ENCODE assay signal across 7 cellular contexts in genomic region chr12:124479680-124480468, GRCh38.
DNase-seq lines count a peak whose midpoint lies in the region; ATAC-seq and TF ChIP-seq lines count a peak whose summit lies in the region.

No MANE protein-coding gene starts in this region.

- no peaks in the 10 kb centered on the region for H3K9me3 Mint-ChIP-seq in endothelial cell (ENCODE audit: unreplicated experiment)

- DNase-seq in endothelial cell (ENCODE audit: low spot score) (no peak), spleen (peak; percentile 77), NCI-H1930 (lab: John Stamatoyannopoulos, UW) (no peak), A172 (ENCODE audit: low spot score) (no peak), NCI-H1048 (lab: John Stamatoyannopoulos, UW) (no peak)

- H3K27me3 ChIP-seq in spleen (replicated peaks in 1 of 7) = no peaks in the 10 kb centered on the region

- WGBS in spleen, 5 donors = 59 to 79% (median 70%) methylated on average over 15 to 19 of the region's 19 CpGs

- peaks cover 0 to 11% (median 0%) of the 10 kb centered on the region in 8 donors for H3K9me3 ChIP-seq in spleen

- peak overlapping the region; percentile 31 for H3K4me3 Mint-ChIP-seq in endothelial cell (ENCODE audit: unreplicated experiment)

- TF ChIP-seq POLR2A in spleen (IDR thresholded peaks at IDR 0.05) = no peak

- H3K27ac Mint-ChIP-seq in endothelial cell (ENCODE audit: unreplicated experiment) = peak overlapping the region; percentile 75

- peaks cover 19 to 92% (median 63%) of the 10 kb centered on the region in 6 donors for H3K4me1 ChIP-seq in spleen

- peaks cover 27% of the 10 kb centered on the region for H3K36me3 Mint-ChIP-seq in endothelial cell (ENCODE audit: low read depth, unreplicated experiment)

- peaks cover 10% of the 10 kb centered on the region for H3K4me1 Mint-ChIP-seq in endothelial cell (ENCODE audit: unreplicated experiment)

- H3K4me3 ChIP-seq in spleen = peak overlapping the region in 1 of 8 donors; percentile 31

- H3K27me3 Mint-ChIP-seq in endothelial cell (ENCODE audit: unreplicated experiment) = peaks cover 13% of the 10 kb centered on the region

- peak; percentile 32 for ATAC-seq in GM19463 (IDR thresholded peaks at IDR 0.05; ENCODE audit: unreplicated experiment)
- ATAC-seq in HG03432 (IDR thresholded peaks at IDR 0.05; ENCODE audit: unreplicated experiment) = peak; percentile 42

- intact Hi-C loops in spleen (cut with DNase I; ENCODE audit: low total_unique reads) = no loop called here

- peaks cover 0 to 92% (median 32%) of the 10 kb centered on the region in 6 donors for H3K36me3 ChIP-seq in spleen

- H3K27ac ChIP-seq in spleen = peak overlapping the region in 7 of 8 donors; percentile 7 to 69 (median 51)

- TF ChIP-seq CTCF in endothelial cell (IDR thresholded peaks at IDR 0.05; ENCODE audit: unreplicated experiment) (no peak), spleen (IDR thresholded peaks at IDR 0.05 in 8 of 11, conservative IDR thresholded peaks at IDR 0.05 in 3 of 11) (no peak)
